Comparison of ENCODE assay signal across 11 cellular contexts in genomic region chr4:78325244-78326187, GRCh38.
"Had no signal": no experiment of that assay in that cellular context is flagged by ENCODE, and none has a peak within 500 bp of the region (broad histone marks: within the 10 kb centered on the region; RNA-seq: fewer than 3 reads in every experiment).

No MANE protein-coding gene starts in this region.

- H3K36me3 Mint-ChIP-seq: stimulated activated effector memory CD8-positive, alpha-beta T cell treated with anti-CD3 and anti-CD28 coated beads, Interleukin-12 subunit alpha, Interleukin-12 subunit beta, amount 100 ng/mL, for 72 hours had no signal

- H3K9me3 ChIP-seq: right atrium auricular region, thyroid gland, uterus had no signal

- ATAC-seq: activated CD8-positive, alpha-beta T cell treated with anti-CD3 and anti-CD28 coated beads for 36 hours; activated naive CD8-positive, alpha-beta T cell treated with anti-CD3 and anti-CD28 coated beads, Interleukin-2, amount 50 U/mL, for 24 hours had no signal

- H3K4me3 Mint-ChIP-seq: activated CD8-positive, alpha-beta T cell treated with anti-CD3 and anti-CD28 coated beads for 36 hours; activated naive CD8-positive, alpha-beta T cell treated with anti-CD3 and anti-CD28 coated beads, Interleukin-2, amount 50 U/mL, for 24 hours; stimulated activated effector memory CD8-positive, alpha-beta T cell treated with anti-CD3 and anti-CD28 coated beads, Interleukin-12 subunit alpha, Interleukin-12 subunit beta, amount 100 ng/mL, for 72 hours had no signal

- H3K4me3 ChIP-seq: right atrium auricular region, thyroid gland, uterus had no signal

- H3K9me3 Mint-ChIP-seq: activated CD8-positive, alpha-beta T cell treated with anti-CD3 and anti-CD28 coated beads for 36 hours; activated naive CD8-positive, alpha-beta T cell treated with anti-CD3 and anti-CD28 coated beads, Interleukin-2, amount 50 U/mL, for 24 hours; stimulated activated effector memory CD8-positive, alpha-beta T cell treated with anti-CD3 and anti-CD28 coated beads, Interleukin-12 subunit alpha, Interleukin-12 subunit beta, amount 100 ng/mL, for 72 hours had no signal

- DNase-seq: activated CD4-positive, alpha-beta T cell treated with anti-CD3 and anti-CD28 coated beads for 1 hour; activated CD8-positive, alpha-beta memory T cell treated with anti-CD3 and anti-CD28 coated beads, Interleukin-2, amount 50 U/mL, for 48 hours; activated CD8-positive, alpha-beta T cell treated with anti-CD3 and anti-CD28 coated beads for 36 hours; activated naive CD4-positive, alpha-beta T cell treated with Interleukin-2 at 50 U/mL for 16 hours; activated naive CD8-positive, alpha-beta T cell treated with anti-CD3 and anti-CD28 coated beads, Interleukin-2, amount 50 U/mL, for 24 hours; hypothalamus; T-helper 9 cell; thyroid gland; uterus had no signal

- H3K36me3 ChIP-seq: right atrium auricular region, thyroid gland, uterus had no signal

- H3K27ac ChIP-seq: right atrium auricular region, thyroid gland, uterus had no signal

- H3K4me1 ChIP-seq: right atrium auricular region, thyroid gland, uterus had no signal

- H3K27me3 ChIP-seq: right atrium auricular region, thyroid gland, uterus had no signal

- H3K4me1 Mint-ChIP-seq: stimulated activated effector memory CD8-positive, alpha-beta T cell treated with anti-CD3 and anti-CD28 coated beads, Interleukin-12 subunit alpha, Interleukin-12 subunit beta, amount 100 ng/mL, for 72 hours had no signal

- H3K27ac Mint-ChIP-seq: activated CD8-positive, alpha-beta T cell treated with anti-CD3 and anti-CD28 coated beads for 36 hours; activated naive CD8-positive, alpha-beta T cell treated with anti-CD3 and anti-CD28 coated beads, Interleukin-2, amount 50 U/mL, for 24 hours; stimulated activated effector memory CD8-positive, alpha-beta T cell treated with anti-CD3 and anti-CD28 coated beads, Interleukin-12 subunit alpha, Interleukin-12 subunit beta, amount 100 ng/mL, for 72 hours had no signal
